In the genomic region with DNA sequence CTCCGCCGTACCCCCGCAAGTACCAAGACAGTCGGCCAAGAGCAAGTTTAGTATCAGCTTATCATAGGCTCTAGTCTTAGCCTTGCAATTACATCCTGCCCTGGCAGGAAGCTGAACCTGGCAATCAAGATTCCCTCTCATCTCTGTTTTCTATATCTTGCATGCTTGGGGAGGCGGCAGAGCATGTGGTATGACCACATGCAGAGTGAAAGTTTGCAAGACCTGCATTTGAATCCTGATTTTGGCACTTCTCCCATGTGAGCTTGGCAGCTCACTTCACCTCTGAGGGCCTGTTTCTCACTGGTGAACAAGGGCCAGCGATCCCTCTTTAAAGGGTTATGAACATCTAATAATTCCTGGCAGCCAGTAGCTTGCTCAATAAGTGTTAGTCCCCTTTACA, we compare ENCODE assay signal across 14 cellular contexts.
"Had no signal": no experiment of that assay in that cellular context is flagged by ENCODE, and none has a peak within 500 bp of the region (broad histone marks: within the 10 kb centered on the region; RNA-seq: fewer than 3 reads in every experiment).

No MANE protein-coding gene starts in this region.

- H3K27me3 ChIP-seq: breast epithelium, gastroesophageal sphincter, suprapubic skin, upper lobe of right lung had no signal

- H3K36me3 ChIP-seq: breast epithelium, gastroesophageal sphincter, prostate gland, suprapubic skin, upper lobe of right lung had no signal

- H3K27ac ChIP-seq: breast epithelium, dorsolateral prefrontal cortex, gastroesophageal sphincter, prostate gland, suprapubic skin, upper lobe of right lung had no signal

- H3K4me3 ChIP-seq: breast epithelium, dorsolateral prefrontal cortex, gastroesophageal sphincter, prostate gland, suprapubic skin, upper lobe of right lung had no signal

- DNase-seq: activated CD4-positive, alpha-beta T cell treated with anti-CD3 and anti-CD28 coated beads, Interleukin-2, amount 10 ng/mL, durations not matched to agents 24 days and 14 days; activated CD4-positive, CD25-positive, alpha-beta regulatory T cell; activated CD8-positive, alpha-beta memory T cell treated with anti-CD3 and anti-CD28 coated beads, Interleukin-2, amount 50 U/mL, for 48 hours; activated gamma-delta T cell treated with Interleukin-2 at 50 U/mL for 16 hours; activated naive CD8-positive, alpha-beta T cell treated with anti-CD3 and anti-CD28 coated beads, Interleukin-2, amount 10 ng/mL, durations not matched to agents 7 days and 5 days; dorsolateral prefrontal cortex; kidney; T-helper 17 cell; upper lobe of right lung had no signal

- H3K9me3 ChIP-seq: breast epithelium, gastroesophageal sphincter, prostate gland, suprapubic skin, upper lobe of right lung had no signal

- H3K4me1 ChIP-seq: breast epithelium, gastroesophageal sphincter, prostate gland had no signal

- ATAC-seq: gastroesophageal sphincter, sciatic nerve, T-helper 17 cell, upper lobe of right lung had no signal
